Comparison of ENCODE assay signal across 8 cellular contexts in genomic region chr11:124724854-124725718, GRCh38. TPM values are rescaled to one million over a fixed set of nuclear protein-coding genes. Genes with fewer than 3 reads are reported as not detected.
DNase-seq lines count a peak whose midpoint lies in the region; ATAC-seq, FAIRE-seq and TF ChIP-seq lines count a peak whose summit lies in the region.
"Had no signal": no experiment of that assay in that cellular context is flagged by ENCODE, and none has a peak within 500 bp of the region (broad histone marks: within the 10 kb centered on the region; RNA-seq: fewer than 3 reads in every experiment).

No MANE protein-coding gene starts in this region.

- H3K36me3 Mint-ChIP-seq in astrocyte (ENCODE audit: low read depth, unreplicated experiment) = no peaks in the 10 kb centered on the region

- peaks cover 29% of the 10 kb centered on the region for H3K27me3 Mint-ChIP-seq in astrocyte (ENCODE audit: low read depth, unreplicated experiment)

- H3K36me3 ChIP-seq in astrocyte (ENCODE audit: insufficient read depth, low read length) (no peaks in the 10 kb centered on the region), spleen (no peaks in the 10 kb centered on the region)

- H3K4me1 ChIP-seq in astrocyte (ENCODE audit: insufficient read depth, low read length) (peaks cover 13% of the 10 kb centered on the region), spleen (peaks cover 0 to 31% (median 17%) of the 10 kb centered on the region in 6 donors)

- peaks cover 2% of the 10 kb centered on the region for H3K9me3 Mint-ChIP-seq in astrocyte (ENCODE audit: unreplicated experiment)

- TF ChIP-seq POLR2A in spleen (IDR thresholded peaks at IDR 0.05) = no peak

- H3K27ac ChIP-seq in astrocyte (ENCODE audit: low read depth, low read length) (no peak overlapping the region), spleen (peak overlapping the region in 5 of 8 donors; percentile 29 to 59 (median 46))

- H3K27me3 ChIP-seq in astrocyte (ENCODE audit: insufficient read depth, low read length) (peaks cover 17% of the 10 kb centered on the region), spleen (replicated peaks in 1 of 7) (peaks cover 0 to 12% (median 0%) of the 10 kb centered on the region in 7 donors)

- intact Hi-C loops in spleen (cut with DNase I; ENCODE audit: low total_unique reads) = no loop called here

- no peaks in the 10 kb centered on the region for H4K20me1 ChIP-seq in astrocyte (ENCODE audit: insufficient read depth, low read length)

- 38 to 43% (median 39%) methylated on average over 15 to 16 of the region's 16 CpGs for WGBS in spleen, 5 donors

- TF ChIP-seq CTCF in astrocyte (IDR thresholded peaks at IDR 0.05; ENCODE audit: insufficient read depth, low read depth, low read length) (no peak), spleen (IDR thresholded peaks at IDR 0.05 in 8 of 11, conservative IDR thresholded peaks at IDR 0.05 in 3 of 11) (no peak)

- no peaks in the 10 kb centered on the region for H3K79me2 ChIP-seq in astrocyte (ENCODE audit: insufficient read depth, low read length)

- peaks cover 35% of the 10 kb centered on the region for H3K4me1 Mint-ChIP-seq in astrocyte (ENCODE audit: low read depth, unreplicated experiment)

- peak overlapping the region; percentile 75 for H3K4me2 ChIP-seq in astrocyte (ENCODE audit: low read length)

- FAIRE-seq in astrocyte (lab: Jason Lieb, UNC) = no peak

- peak overlapping the region; percentile 17 for H3K9ac ChIP-seq in astrocyte (ENCODE audit: low read length)

- H3K9me3 ChIP-seq in astrocyte (ENCODE audit: insufficient read depth, low read depth, low read length) = no peaks in the 10 kb centered on the region
- H3K9me3 ChIP-seq in spleen = no peaks in the 10 kb centered on the region

- H3K27ac Mint-ChIP-seq in astrocyte (ENCODE audit: unreplicated experiment) = peak overlapping the region; percentile 81

- DNase-seq in astrocyte (ENCODE audit: low read depth) (no peak), spleen (peak; percentile 74), NCI-H774 (lab: John Stamatoyannopoulos, UW) (no peak), T-helper 9 cell (no peak), NCI-H2171 treated with DMSO at 0.1 percent for 48 hours (lab: John Stamatoyannopoulos, UW) (no peak)

- peak overlapping the region; percentile 75 for H2AFZ ChIP-seq in astrocyte (ENCODE audit: low read depth, low read length)

- H3K4me3 Mint-ChIP-seq in astrocyte (ENCODE audit: unreplicated experiment) = peak overlapping the region; percentile 5

- ATAC-seq in GM19372 (IDR thresholded peaks at IDR 0.05; ENCODE audit: low read depth, unreplicated experiment) = peak; percentile 98
- peak; percentile 92 for ATAC-seq in HG03095 (IDR thresholded peaks at IDR 0.05; ENCODE audit: unreplicated experiment)
- ATAC-seq: Panc1 had no signal

- H3K4me3 ChIP-seq in astrocyte (ENCODE audit: insufficient read depth, low read depth, low read length) (no peak overlapping the region), spleen (peak overlapping the region in 1 of 8 donors; percentile 32)

RNA-seq across cellular contexts. Expression of gene NRGN, which starts 14.7 kb away (rescaled TPM):
- 1.5 and 1.7 TPM in 2 replicates for total RNA-seq in astrocyte
- 10 to 100 TPM; 29.0 to 61.2 (median 46.5) TPM for total RNA-seq in spleen
- polyA plus RNA-seq in spleen = 10 to 100 TPM; 12.7 to 24.2 (median 15.9) TPM

RNA-seq across cellular contexts. Expression of gene VSIG2, which starts 27.0 kb away (rescaled TPM):
- total RNA-seq in astrocyte = 0.18 TPM in 1 of 2 replicates, not detected in the other
- 1 to 10 TPM in 2 of 7 donors, under 1 TPM in 2, not detected in 3; 0.43 to 1.5 (median 1.0) TPM for total RNA-seq in spleen
- polyA plus RNA-seq in spleen = 1 to 10 TPM in 2 of 3 donors, under 1 TPM in 1; 0.47 to 2.1 (median 2.0) TPM

RNA-seq across cellular contexts. Expression of gene ESAM, which starts 37.0 kb away (rescaled TPM):
- total RNA-seq in astrocyte (9.4 and 22.0 TPM in 2 replicates), spleen (10 to 100 TPM; 16.2 to 49.2 (median 29.2) TPM)
- polyA plus RNA-seq in spleen = 10 to 100 TPM; 14.3 to 30.9 (median 18.0) TPM

RNA-seq across cellular contexts. Expression of gene SPA17, which starts 51.4 kb away (rescaled TPM):
- total RNA-seq in astrocyte (5.0 and 6.2 TPM in 2 replicates), spleen (1 to 10 TPM in 5 of 7 donors, under 1 TPM in 2; 0.34 to 2.6 (median 1.6) TPM)
- polyA plus RNA-seq in spleen = 1 to 10 TPM; 2.6 to 4.8 (median 3.6) TPM

RNA-seq across cellular contexts. Expression of gene SIAE, which starts 51.5 kb away (rescaled TPM):
- 15.4 and 18.5 TPM in 2 replicates for total RNA-seq in astrocyte
- total RNA-seq in spleen = 10 to 100 TPM in 6 of 7 donors, 1 to 10 TPM in 1; 8.9 to 15.3 (median 14.0) TPM
- 1 to 10 TPM; 4.7 to 6.5 (median 5.9) TPM for polyA plus RNA-seq in spleen

Comparison
In these comparisons a context has a peak if more than half of its experiments do, and no peak if none do; other contexts are left out.
1. RNA of gene NRGN, which starts 14.7 kb away (total RNA-seq): 29.0 to 61.2 TPM in spleen; 1.5 to 1.7 TPM in astrocyte; every median in the first group is over 10 times any median in the second.